ENCODE assay signal across 32 cellular contexts in genomic region chr5:41457094-41457493, GRCh38. TPM values are rescaled to one million over a fixed set of nuclear protein-coding genes. Genes with fewer than 3 reads are reported as not detected.
"Had no signal": no experiment of that assay in that cellular context is flagged by ENCODE, and none has a peak within 500 bp of the region (broad histone marks: within the 10 kb centered on the region; RNA-seq: fewer than 3 reads in every experiment).

No MANE protein-coding gene starts in this region.

- H3K27ac ChIP-seq: brain microvascular endothelial cell, colonic mucosa, epithelial cell of prostate, esophagus squamous epithelium, gastroesophageal sphincter, WERI-Rb-1 had no signal

- H3K4me1 ChIP-seq: colonic mucosa, esophagus squamous epithelium, gastroesophageal sphincter had no signal

- H3K36me3 ChIP-seq: brain microvascular endothelial cell, colonic mucosa, esophagus squamous epithelium, gastroesophageal sphincter, WERI-Rb-1 had no signal

- DNase-seq: activated B cell treated with CpG ODN at 0.5 μM for 24 hours; activated CD4-positive, alpha-beta memory T cell treated with anti-CD3 and anti-CD28 coated beads for 36 hours; activated CD4-positive, alpha-beta T cell treated with anti-CD3 and anti-CD28 coated beads for 36 hours; activated CD4-positive, alpha-beta T cell treated with anti-CD3 and anti-CD28 coated beads, Interleukin-2, amount 10 ng/mL, durations not matched to agents 24 days and 14 days; activated CD4-positive, CD25-positive, alpha-beta regulatory T cell treated with anti-CD3 and anti-CD28 coated beads, Interleukin-2, amount 50 U/mL, for 72 hours; activated CD8-positive, alpha-beta memory T cell treated with anti-CD3 and anti-CD28 coated beads, Interleukin-2, amount 10 ng/mL, durations not matched to agents 7 days and 5 days; activated CD8-positive, alpha-beta memory T cell treated with anti-CD3 and anti-CD28 coated beads, Interleukin-2, amount 50 U/mL, for 4 hours; activated CD8-positive, alpha-beta T cell treated with anti-CD3 and anti-CD28 coated beads, Interleukin-2, amount 10 ng/mL, durations not matched to agents 7 days and 5 days; activated gamma-delta T cell; activated naive CD4-positive, alpha-beta T cell; activated naive CD4-positive, alpha-beta T cell treated with anti-CD3 and anti-CD28 coated beads, Interleukin-2, amount 10 ng/mL, durations not matched to agents 7 days and 5 days; activated naive CD8-positive, alpha-beta T cell treated with anti-CD3 and anti-CD28 coated beads, Interleukin-2, amount 10 ng/mL, durations not matched to agents 7 days and 5 days; activated T-cell treated with anti-CD3 and anti-CD28 coated beads, Interleukin-2, amount 50 U/mL, for 1 hour; activated T-cell treated with anti-CD3 and anti-CD28 coated beads, Interleukin-2, amount 50 U/mL, for 72 hours; brain microvascular endothelial cell; central memory CD4-positive, alpha-beta T cell; cerebellar nuclear complex; colonic mucosa; effector CD8-positive, alpha-beta T cell; esophagus squamous epithelium; foreskin melanocyte; T-helper 1 cell; T-helper 17 cell; T1000; WERI-Rb-1 had no signal

- ATAC-seq: activated CD4-positive, alpha-beta T cell treated with anti-CD3 and anti-CD28 coated beads for 36 hours; activated CD8-positive, alpha-beta memory T cell treated with anti-CD3 and anti-CD28 coated beads, Interleukin-2, amount 10 ng/mL, durations not matched to agents 7 days and 5 days; activated CD8-positive, alpha-beta T cell treated with anti-CD3 and anti-CD28 coated beads, Interleukin-2, amount 10 ng/mL, durations not matched to agents 7 days and 5 days; activated naive CD4-positive, alpha-beta T cell treated with anti-CD3 and anti-CD28 coated beads, Interleukin-2, amount 50 U/mL, for 72 hours; activated T-cell treated with anti-CD3 and anti-CD28 coated beads, Interleukin-2, amount 50 U/mL, for 72 hours; gastroesophageal sphincter; T-helper 17 cell had no signal

- H3K4me3 ChIP-seq: colonic mucosa, esophagus squamous epithelium, gastroesophageal sphincter had no signal

- H3K9me3 ChIP-seq: colonic mucosa, esophagus squamous epithelium, gastroesophageal sphincter had no signal

- H3K27me3 ChIP-seq: brain microvascular endothelial cell, colonic mucosa, esophagus squamous epithelium, gastroesophageal sphincter had no signal

RNA-seq across cellular contexts. Expression of gene PLCXD3, which starts 53.3 kb away (rescaled TPM):
- total RNA-seq: activated B cell treated with CpG ODN at 0.5 μM for 24 hours; activated CD4-positive, alpha-beta memory T cell treated with anti-CD3 and anti-CD28 coated beads for 36 hours; activated CD4-positive, alpha-beta T cell treated with anti-CD3 and anti-CD28 coated beads for 36 hours; activated CD4-positive, alpha-beta T cell treated with anti-CD3 and anti-CD28 coated beads, Interleukin-2, amount 10 ng/mL, durations not matched to agents 24 days and 14 days; activated CD8-positive, alpha-beta memory T cell treated with anti-CD3 and anti-CD28 coated beads for 36 hours; activated CD8-positive, alpha-beta memory T cell treated with anti-CD3 and anti-CD28 coated beads, Interleukin-2, amount 10 ng/mL, durations not matched to agents 7 days and 5 days; activated CD8-positive, alpha-beta T cell treated with anti-CD3 and anti-CD28 coated beads, Interleukin-2, amount 10 ng/mL, durations not matched to agents 7 days and 5 days; activated naive CD4-positive, alpha-beta T cell treated with anti-CD3 and anti-CD28 coated beads, Interleukin-2, amount 50 U/mL, for 72 hours; activated naive CD8-positive, alpha-beta T cell treated with anti-CD3 and anti-CD28 coated beads, Interleukin-2, amount 10 ng/mL, durations not matched to agents 7 days and 5 days; activated T-cell treated with anti-CD3 and anti-CD28 coated beads, Interleukin-2, amount 50 U/mL, for 72 hours; bronchial epithelial cell; endothelial cell of umbilical vein; glomerular endothelial cell; T-helper 17 cell had no signal
